8 cellular contexts compared by ENCODE assay signal in genomic region chr12:53233671-53234091, GRCh38. TPM values are rescaled to one million over a fixed set of nuclear protein-coding genes. Genes with fewer than 3 reads are reported as not detected.
DNase-seq lines count a peak whose midpoint lies in the region; ATAC-seq and TF ChIP-seq lines count a peak whose summit lies in the region.

No MANE protein-coding gene starts in this region.

- DNase-seq in AG09319 (ENCODE audit: extremely low read depth, low read depth), result no peak
- peak; percentile 80 for DNase-seq in endodermal cell
- DNase-seq in natural killer cell, result no peak
- no peak for DNase-seq in NK-92 treated with Interleukin-12 subunit alpha and Interleukin-12 subunit beta, amount 100 ng/mL, for 24 hours (lab: John Stamatoyannopoulos, UW)
- DNase-seq in psoas muscle, result no peak

- intact Hi-C loops in natural killer cell (cut with micrococcal nuclease) (no loop called here), psoas muscle (cut with DNase I) (no loop called here)

- H3K27me3 Mint-ChIP-seq in endodermal cell (ENCODE audit: insufficient read depth), result peaks cover 19% of the 10 kb centered on the region
- H3K27me3 Mint-ChIP-seq in natural killer cell (ENCODE audit: low read depth in 2 of 2), result no peaks in the 10 kb centered on the region

- H3K9me3 ChIP-seq in HUES6 (ENCODE audit: control insufficient read depth, insufficient read depth, low read depth, low read length) (no peaks in the 10 kb centered on the region), endodermal cell (ENCODE audit: control insufficient read depth, low read length) (no peaks in the 10 kb centered on the region), psoas muscle (no peaks in the 10 kb centered on the region)

- H3K9me3 Mint-ChIP-seq in endodermal cell (no peaks in the 10 kb centered on the region), natural killer cell (no peaks in the 10 kb centered on the region)

- 57 to 67% methylated on average over 1 to 6 of the region's 7 CpGs for whole genome bisulfite sequencing in endodermal cell (ENCODE audit: insufficient coverage in 1 of 2, insufficient read length in 1 of 2), 2 experiments
- 37 to 47% (median 41%) methylated on average over 7 of the region's 7 CpGs for WGBS in psoas muscle, 3 donors

- peak overlapping the region; percentile 11 for H3K9ac ChIP-seq in HUES6 (ENCODE audit: low read length)
- H3K9ac ChIP-seq in endodermal cell (ENCODE audit: extremely low read depth, low read length, poor library complexity, severe bottlenecking), result no peak overlapping the region

- peak overlapping the region; percentile 69 for H3K27ac Mint-ChIP-seq in endodermal cell
- peak overlapping the region in 1 of 2 donors; percentile 87 for H3K27ac Mint-ChIP-seq in natural killer cell

- H3K27ac ChIP-seq in HUES6 (ENCODE audit: low read depth, low read length) (no peak overlapping the region), endodermal cell (ENCODE audit: low read depth, low read length) (peak overlapping the region; percentile 80), psoas muscle (no peak overlapping the region)

- peak; percentile 12 for TF ChIP-seq CTCF in AG09319 (IDR thresholded peaks at IDR 0.05; ENCODE audit: low read depth, low read length)
- peak; percentile 51 for TF ChIP-seq CTCF in endodermal cell (conservative IDR thresholded peaks at IDR 0.05)
- TF ChIP-seq CTCF in natural killer cell (IDR thresholded peaks at IDR 0.05), result no peak
- no peak for TF ChIP-seq CTCF in psoas muscle (IDR thresholded peaks at IDR 0.05)

- ATAC-seq in natural killer cell, result no peak
- no peak for ATAC-seq in GM19397 (IDR thresholded peaks at IDR 0.05; ENCODE audit: unreplicated experiment)
- no peak for ATAC-seq in psoas muscle
- ATAC-seq in HG03280 (IDR thresholded peaks at IDR 0.05; ENCODE audit: unreplicated experiment), result no peak

- peak overlapping the region; percentile 54 for H3K4me3 ChIP-seq in HUES6 (ENCODE audit: low read depth, low read length)
- no peak overlapping the region for H3K4me3 ChIP-seq in endodermal cell (ENCODE audit: low read length)
- no peak overlapping the region for H3K4me3 ChIP-seq in psoas muscle

- H3K4me1 ChIP-seq in HUES6 (ENCODE audit: control insufficient read depth, insufficient read depth, low read length) (peaks cover 54% of the 10 kb centered on the region), endodermal cell (ENCODE audit: control insufficient read depth, insufficient read depth, low read length) (peaks cover 16% of the 10 kb centered on the region), psoas muscle (peaks cover 8% of the 10 kb centered on the region)

- H3K36me3 ChIP-seq in HUES6 (ENCODE audit: control insufficient read depth, insufficient read depth, low read length) (no peaks in the 10 kb centered on the region), endodermal cell (ENCODE audit: control insufficient read depth, insufficient read depth, low read length) (no peaks in the 10 kb centered on the region), psoas muscle (ENCODE audit: insufficient read depth in 1 of 2, low read depth in 1 of 2) (no peaks in the 10 kb centered on the region)

- H3K4me1 Mint-ChIP-seq in endodermal cell (peaks cover 57% of the 10 kb centered on the region), natural killer cell (peaks cover 27 to 45% of the 10 kb centered on the region in 2 donors)

- H3K27me3 ChIP-seq in HUES6 (ENCODE audit: control insufficient read depth, insufficient read depth, low read length) (0 out of 2 replicates have a peak, but pooled peaks cover 4% of the 10 kb centered on the region), endodermal cell (ENCODE audit: control insufficient read depth, insufficient read depth, low read length, poor library complexity, severe bottlenecking) (peaks cover 8% of the 10 kb centered on the region), psoas muscle (ENCODE audit: insufficient read depth in 3 of 3, low read length in 2 of 3) (peaks cover 0 to 34% (median 5%) of the 10 kb centered on the region in 3 donors)

- H3K4me3 Mint-ChIP-seq in endodermal cell, result peak overlapping the region; percentile 64
- peak overlapping the region; percentile 42 for H3K4me3 Mint-ChIP-seq in natural killer cell

- H3K36me3 Mint-ChIP-seq in endodermal cell (ENCODE audit: low read depth) (no peaks in the 10 kb centered on the region), natural killer cell (no peaks in the 10 kb centered on the region)

RNA-seq across cellular contexts. Expression of gene RARG, which starts 1.7 kb away (rescaled TPM):
- 10 to 100 TPM; 19.5 to 26.8 TPM for total RNA-seq in endodermal cell
- 23.9 TPM for polyA plus RNA-seq in endodermal cell (2013, experiment 1 of 2)
- polyA plus RNA-seq in endodermal cell (2013, experiment 2 of 2), result 18.1 TPM
- total RNA-seq in natural killer cell, result 10 to 100 TPM; 24.0 to 30.6 (median 27.5) TPM
- total RNA-seq in psoas muscle, result 10 to 100 TPM in 1 of 4 donors, 1 to 10 TPM in 3; 5.0 to 10.7 (median 6.2) TPM
- polyA plus RNA-seq in psoas muscle, result 10 to 100 TPM in 1 of 3 donors, 1 to 10 TPM in 2; 3.7 to 10.8 (median 8.2) TPM

RNA-seq across cellular contexts. Expression of gene ITGB7, which starts 26.6 kb away (rescaled TPM):
- total RNA-seq in endodermal cell, result 1 to 10 TPM; 1.4 TPM
- 0.18 TPM for polyA plus RNA-seq in endodermal cell (2013, experiment 1 of 2)
- polyA plus RNA-seq in endodermal cell (2013, experiment 2 of 2), result 0.46 TPM
- total RNA-seq in natural killer cell, result 100 to 1,000 TPM; 329 to 441 (median 439) TPM
- total RNA-seq in psoas muscle, result 1 to 10 TPM in 2 of 4 donors, under 1 TPM in 2; 0.40 to 1.6 (median 0.94) TPM
- under 1 TPM; 0.19 to 0.73 (median 0.35) TPM for polyA plus RNA-seq in psoas muscle

RNA-seq across cellular contexts. Expression of gene ESPL1, which starts 34.4 kb away (rescaled TPM):
- total RNA-seq in endodermal cell (10 to 100 TPM; 33.3 to 50.7 TPM), natural killer cell (1 to 10 TPM; 1.9 to 5.8 (median 3.1) TPM), psoas muscle (under 1 TPM in 2 of 4 donors, not detected in 2; 0.37 to 0.48 TPM)
- polyA plus RNA-seq in endodermal cell (2013, experiment 1 of 2), result 33.8 TPM
- polyA plus RNA-seq in endodermal cell (2013, experiment 2 of 2), result 34.2 TPM
- under 1 TPM; 0.03 to 0.30 (median 0.08) TPM for polyA plus RNA-seq in psoas muscle

RNA-seq across cellular contexts. Expression of gene CSAD, which starts 53.0 kb away (rescaled TPM):
- 10 to 100 TPM; 24.9 to 38.2 TPM for total RNA-seq in endodermal cell
- polyA plus RNA-seq in endodermal cell (2013, experiment 1 of 2), result 20.2 TPM
- polyA plus RNA-seq in endodermal cell (2013, experiment 2 of 2), result 23.9 TPM
- 10 to 100 TPM; 50.8 to 54.4 (median 53.0) TPM for total RNA-seq in natural killer cell
- total RNA-seq in psoas muscle, result 1 to 10 TPM; 3.9 to 6.6 (median 5.9) TPM
- polyA plus RNA-seq in psoas muscle, result 1 to 10 TPM; 5.5 to 7.8 (median 6.8) TPM

RNA-seq across cellular contexts. Expression of gene ZNF740, which starts 53.2 kb away (rescaled TPM):
- 10 to 100 TPM; 54.0 to 54.6 TPM for total RNA-seq in endodermal cell
- 31.5 TPM for polyA plus RNA-seq in endodermal cell (2013, experiment 1 of 2)
- polyA plus RNA-seq in endodermal cell (2013, experiment 2 of 2), result 26.9 TPM
- total RNA-seq in natural killer cell, result 10 to 100 TPM; 37.1 to 65.9 (median 45.3) TPM
- total RNA-seq in psoas muscle, result 10 to 100 TPM; 15.7 to 22.8 (median 19.8) TPM
- polyA plus RNA-seq in psoas muscle, result 1 to 10 TPM; 3.3 to 8.8 (median 4.7) TPM

Comparison
In these comparisons a context has a peak if more than half of its experiments do, and no peak if none do; other contexts are left out.
1. CTCF ChIP-seq: peak in AG09319 (single experiment) and endodermal cell (single experiment); none in natural killer cell (single experiment) and psoas muscle (single experiment).
2. RNA of gene ITGB7, which starts 26.6 kb away (total RNA-seq): 329 to 441 TPM in natural killer cell; 1.4 TPM in endodermal cell and 0.40 to 1.6 TPM in psoas muscle; every median in the first group is over 100 times any median in the second.
3. RNA of gene ESPL1, which starts 34.4 kb away (total RNA-seq): 33.3 to 50.7 TPM in endodermal cell; 1.9 to 5.8 TPM in natural killer cell and 0.37 to 0.48 TPM in psoas muscle; every median in the first group is over 4 times any median in the second.